Comparison of ENCODE assay signal across 12 cellular contexts in genomic region chr7:17472518-17472917, GRCh38.
"Had no signal": no experiment of that assay in that cellular context is flagged by ENCODE, and none has a peak within 500 bp of the region (broad histone marks: within the 10 kb centered on the region; RNA-seq: fewer than 3 reads in every experiment).

No MANE protein-coding gene starts in this region.

- H3K27me3 Mint-ChIP-seq: activated naive CD4-positive, alpha-beta T cell treated with anti-CD3 and anti-CD28 coated beads, Interleukin-2, amount 50 U/mL, for 24 hours had no signal

- ATAC-seq: gastroesophageal sphincter; left lung; mucosa of descending colon; naive thymus-derived CD8-positive, alpha-beta T cell; right lobe of liver had no signal

- DNase-seq: activated CD4-positive, alpha-beta T cell treated with anti-CD3 and anti-CD28 coated beads, Interleukin-2, amount 50 U/mL, for 1 hour; cortex of kidney; effector CD8-positive, alpha-beta T cell; left lung; mucosa of descending colon; naive thymus-derived CD8-positive, alpha-beta T cell; right lobe of liver; stimulated activated CD4-positive, alpha-beta T cell treated with anti-CD3 and anti-CD28 coated beads, Interleukin-1b, Interleukin-23, amount 100 ng/mL, for 48 hours; stimulated activated naive CD4-positive, alpha-beta T cell had no signal

- H3K4me3 ChIP-seq: gastroesophageal sphincter, left lung, mucosa of descending colon, right lobe of liver had no signal

- H3K9me3 Mint-ChIP-seq: activated naive CD4-positive, alpha-beta T cell treated with anti-CD3 and anti-CD28 coated beads, Interleukin-2, amount 50 U/mL, for 24 hours; naive thymus-derived CD8-positive, alpha-beta T cell had no signal

- H3K36me3 Mint-ChIP-seq: activated naive CD4-positive, alpha-beta T cell treated with anti-CD3 and anti-CD28 coated beads, Interleukin-2, amount 50 U/mL, for 24 hours; naive thymus-derived CD8-positive, alpha-beta T cell had no signal

- H3K4me1 Mint-ChIP-seq: activated naive CD4-positive, alpha-beta T cell treated with anti-CD3 and anti-CD28 coated beads, Interleukin-2, amount 50 U/mL, for 24 hours; naive thymus-derived CD8-positive, alpha-beta T cell had no signal

- H3K4me3 Mint-ChIP-seq: activated naive CD4-positive, alpha-beta T cell treated with anti-CD3 and anti-CD28 coated beads, Interleukin-2, amount 50 U/mL, for 24 hours; naive thymus-derived CD8-positive, alpha-beta T cell; type B pancreatic cell had no signal

- H3K27ac Mint-ChIP-seq: activated naive CD4-positive, alpha-beta T cell treated with anti-CD3 and anti-CD28 coated beads, Interleukin-2, amount 50 U/mL, for 24 hours; naive thymus-derived CD8-positive, alpha-beta T cell; type B pancreatic cell had no signal
